ENCODE assay signal across 19 cellular contexts in genomic region chr2:54550523-54550922, GRCh38.
DNase-seq lines count a peak whose midpoint lies in the region; ATAC-seq and TF ChIP-seq lines count a peak whose summit lies in the region.
"Had no signal": no experiment of that assay in that cellular context is flagged by ENCODE, and none has a peak within 500 bp of the region (broad histone marks: within the 10 kb centered on the region; RNA-seq: fewer than 3 reads in every experiment).

No MANE protein-coding gene starts in this region.

- H3K36me3 ChIP-seq in Peyer's patch (no peaks in the 10 kb centered on the region), right atrium auricular region (no peaks in the 10 kb centered on the region), smooth muscle cell (ENCODE audit: low read depth) (peaks cover 3% of the 10 kb centered on the region)
- H3K36me3 ChIP-seq: left lung, neutrophil had no signal

- H3K27me3 ChIP-seq in Peyer's patch (no peaks in the 10 kb centered on the region), right atrium auricular region (no peaks in the 10 kb centered on the region), smooth muscle cell (ENCODE audit: low read depth) (no peaks in the 10 kb centered on the region)
- H3K27me3 ChIP-seq: left lung, neutrophil had no signal

- H3K27ac ChIP-seq in Peyer's patch (peak overlapping the region in 3 of 4 donors; percentile 19 to 83 (median 32)), right atrium auricular region (no peak overlapping the region), smooth muscle cell (ENCODE audit: low read depth) (peak overlapping the region; percentile 42)
- H3K27ac ChIP-seq: neutrophil had no signal

- DNase-seq in Peyer's patch (no peak), right atrium auricular region (ENCODE audit: low spot score) (peak; percentile 38), smooth muscle cell (lab: John Stamatoyannopoulos, UW; ENCODE audit: unreplicated experiment) (no peak), osteocyte (ENCODE audit: extremely low spot score, unreplicated experiment) (no peak), ureter (ENCODE audit: low spot score) (no peak), NOMO-1 treated with dmso at 0.1 percent for 144 hours (lab: John Stamatoyannopoulos, UW; ENCODE audit: unreplicated experiment) (no peak)
- DNase-seq: activated CD4-positive, alpha-beta T cell treated with anti-CD3 and anti-CD28 coated beads for 36 hours; activated T-cell treated with anti-CD3 and anti-CD28 coated beads, Interleukin-2, amount 50 U/mL, for 72 hours; NCI-H1092 treated with DMSO at 0.1 percent for 48 hours; NCI-H2081 treated with DMSO at 0.1 percent for 48 hours; NCI-H446 treated with DMSO at 0.1 percent for 48 hours; NK-92 treated with Interleukin-12 subunit alpha and Interleukin-12 subunit beta, amount 100 ng/mL, for 24 hours; SW 1271 had no signal

- TF ChIP-seq CTCF in Peyer's patch (IDR thresholded peaks at IDR 0.05) = no peak
- no peak for TF ChIP-seq CTCF in right atrium auricular region (IDR thresholded peaks at IDR 0.05)
- TF ChIP-seq CTCF in smooth muscle cell (IDR thresholded peaks at IDR 0.05; ENCODE audit: borderline replicate concordance, insufficient read depth, poor library complexity, severe bottlenecking) = no peak
- no peak for TF ChIP-seq CTCF in osteocyte (IDR thresholded peaks at IDR 0.05)

- no peak overlapping the region for H3K4me3 Mint-ChIP-seq in osteocyte (ENCODE audit: unreplicated experiment)
- H3K4me3 Mint-ChIP-seq: activated CD4-positive, alpha-beta T cell treated with anti-CD3 and anti-CD28 coated beads for 36 hours; activated naive CD4-positive, alpha-beta T cell treated with anti-CD3 and anti-CD28 coated beads, Interleukin-2, amount 50 U/mL, for 24 hours; activated T-cell treated with anti-CD3 and anti-CD28 coated beads, Interleukin-2, amount 50 U/mL, for 72 hours had no signal

- no peak overlapping the region for H3K27ac Mint-ChIP-seq in osteocyte (ENCODE audit: unreplicated experiment)
- H3K27ac Mint-ChIP-seq: activated CD4-positive, alpha-beta T cell treated with anti-CD3 and anti-CD28 coated beads for 36 hours; activated naive CD4-positive, alpha-beta T cell treated with anti-CD3 and anti-CD28 coated beads, Interleukin-2, amount 50 U/mL, for 24 hours; activated T-cell treated with anti-CD3 and anti-CD28 coated beads, Interleukin-2, amount 50 U/mL, for 72 hours had no signal

- WGBS in smooth muscle cell (ENCODE audit: low lambda C conversion rate) = 68% methylated on average over 2 of the region's 2 CpGs

- ATAC-seq in GM21717 (IDR thresholded peaks at IDR 0.05; ENCODE audit: unreplicated experiment) = peak; percentile 9
- ATAC-seq in HG03565 (IDR thresholded peaks at IDR 0.05; ENCODE audit: unreplicated experiment) = no peak
- ATAC-seq: activated CD4-positive, alpha-beta T cell treated with anti-CD3 and anti-CD28 coated beads for 36 hours; activated T-cell treated with anti-CD3 and anti-CD28 coated beads, Interleukin-2, amount 50 U/mL, for 72 hours had no signal

- H4K20me1 ChIP-seq in smooth muscle cell (ENCODE audit: low read depth) = peaks cover 97% of the 10 kb centered on the region

- H3K9me3 Mint-ChIP-seq in osteocyte (ENCODE audit: unreplicated experiment) = no peaks in the 10 kb centered on the region
- H3K9me3 Mint-ChIP-seq: activated naive CD4-positive, alpha-beta T cell treated with anti-CD3 and anti-CD28 coated beads, Interleukin-2, amount 50 U/mL, for 24 hours had no signal

- H3K4me3 ChIP-seq in Peyer's patch (no peak overlapping the region), right atrium auricular region (no peak overlapping the region), smooth muscle cell (no peak overlapping the region)
- H3K4me3 ChIP-seq: left lung, mucosa of descending colon had no signal

- H3K36me3 Mint-ChIP-seq in osteocyte (ENCODE audit: unreplicated experiment) = peaks cover 2% of the 10 kb centered on the region
- H3K36me3 Mint-ChIP-seq: activated naive CD4-positive, alpha-beta T cell treated with anti-CD3 and anti-CD28 coated beads, Interleukin-2, amount 50 U/mL, for 24 hours had no signal

- no peaks in the 10 kb centered on the region for H3K27me3 Mint-ChIP-seq in osteocyte (ENCODE audit: unreplicated experiment)
- H3K27me3 Mint-ChIP-seq: activated CD4-positive, alpha-beta T cell treated with anti-CD3 and anti-CD28 coated beads for 36 hours; activated naive CD4-positive, alpha-beta T cell treated with anti-CD3 and anti-CD28 coated beads, Interleukin-2, amount 50 U/mL, for 24 hours had no signal

- peaks cover 96% of the 10 kb centered on the region for H3K79me2 ChIP-seq in smooth muscle cell (ENCODE audit: low read depth)

- no peak overlapping the region for H3K4me2 ChIP-seq in smooth muscle cell

- peaks cover 13% of the 10 kb centered on the region for H3F3A ChIP-seq in smooth muscle cell (ENCODE audit: low read depth)

- no peak for TF ChIP-seq POLR2A in Peyer's patch (IDR thresholded peaks at IDR 0.05)

- no peaks in the 10 kb centered on the region for H3K9me3 ChIP-seq in Peyer's patch
- no peaks in the 10 kb centered on the region for H3K9me3 ChIP-seq in right atrium auricular region
- H3K9me3 ChIP-seq in smooth muscle cell (replicated peaks; ENCODE audit: low read depth) = no peaks in the 10 kb centered on the region
- H3K9me3 ChIP-seq: left lung, mucosa of descending colon, neutrophil had no signal

- H2AFZ ChIP-seq in smooth muscle cell (ENCODE audit: low read depth) = no peak overlapping the region

- H3K4me1 Mint-ChIP-seq in osteocyte (ENCODE audit: unreplicated experiment) = peaks cover 23% of the 10 kb centered on the region

- no peak overlapping the region for H3K9ac ChIP-seq in smooth muscle cell (ENCODE audit: low read depth)

- H3K4me1 ChIP-seq in Peyer's patch (peaks cover 0 to 74% (median 3%) of the 10 kb centered on the region in 4 donors), right atrium auricular region (peaks cover 0 to 80% of the 10 kb centered on the region in 2 donors), smooth muscle cell (ENCODE audit: low read depth) (no peaks in the 10 kb centered on the region)

Comparison
In these comparisons a context has a peak if more than half of its experiments do, and no peak if none do; other contexts are left out.
1. H3K27ac ChIP-seq: peak in Peyer's patch (3 of 4) and smooth muscle cell (single experiment); none in right atrium auricular region (0 of 2).